ENCODE assay signal across 17 cellular contexts in the genomic region with DNA sequence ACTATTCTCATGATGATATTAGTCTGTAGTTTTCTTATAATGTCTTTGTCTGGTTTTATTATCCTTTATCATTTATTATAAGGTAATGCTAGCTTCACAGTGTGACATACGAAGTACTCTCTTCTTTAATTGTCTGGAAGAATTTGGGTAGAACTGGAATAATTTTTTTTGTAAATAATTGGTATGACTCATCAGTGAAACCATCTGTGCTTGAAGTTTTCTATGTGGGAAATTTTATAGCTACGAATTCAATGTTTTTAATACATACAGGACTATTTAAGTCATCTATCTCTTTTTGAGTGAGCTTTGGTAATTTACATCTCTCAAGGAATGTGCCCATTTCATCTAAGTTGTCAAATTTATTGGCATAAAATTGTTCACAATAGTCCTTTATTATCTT.
DNase-seq lines count a peak whose midpoint lies in the region; ATAC-seq and TF ChIP-seq lines count a peak whose summit lies in the region.
"Had no signal": no experiment of that assay in that cellular context is flagged by ENCODE, and none has a peak within 500 bp of the region (broad histone marks: within the 10 kb centered on the region; RNA-seq: fewer than 3 reads in every experiment).

No MANE protein-coding gene starts in this region.

- peaks cover 15% of the 10 kb centered on the region for H3K4me1 ChIP-seq in adipocyte (ENCODE audit: control insufficient read depth, insufficient read depth, low read length)
- H3K4me1 ChIP-seq: HAP-1, SJCRH30 had no signal

- no peak overlapping the region for H3K9ac ChIP-seq in adipocyte (ENCODE audit: low read length)

- H3K4me3 ChIP-seq in adipocyte (ENCODE audit: low read length), result no peak overlapping the region
- H3K4me3 ChIP-seq: HAP-1, SJCRH30 had no signal

- no peak overlapping the region for H3K4me3 Mint-ChIP-seq in mesothelial cell of epicardium
- H3K4me3 Mint-ChIP-seq: CD8-positive, alpha-beta T cell had no signal

- peaks cover 4% of the 10 kb centered on the region for H3K9me3 Mint-ChIP-seq in mesothelial cell of epicardium
- H3K9me3 Mint-ChIP-seq: CD8-positive, alpha-beta T cell had no signal

- H3K36me3 Mint-ChIP-seq in mesothelial cell of epicardium, result no peaks in the 10 kb centered on the region
- H3K36me3 Mint-ChIP-seq: CD8-positive, alpha-beta T cell had no signal

- H3K27me3 Mint-ChIP-seq in mesothelial cell of epicardium (ENCODE audit: low read depth), result peaks cover 2% of the 10 kb centered on the region

- no peaks in the 10 kb centered on the region for H3K9me3 ChIP-seq in adipocyte (ENCODE audit: control insufficient read depth, low read length)
- H3K9me3 ChIP-seq: HAP-1, SJCRH30 had no signal

- DNase-seq in DMS 273 (lab: John Stamatoyannopoulos, UW; ENCODE audit: unreplicated experiment) (peak; percentile 18), DMS 273 treated with DMSO at 0.1 percent for 48 hours (lab: John Stamatoyannopoulos, UW) (no peak), adipocyte (ENCODE audit: low read depth) (peak; percentile 33), fibroblast of peridontal ligament (ENCODE audit: extremely low read depth) (peak; percentile 50), mesothelial cell of epicardium (ENCODE audit: low spot score in 2 of 2, unreplicated experiment in 2 of 2) (no peak), HUDEP-2 (lab: John Stamatoyannopoulos, UW; ENCODE audit: unreplicated experiment in 76 of 76) (no peak), SW480 (ENCODE audit: low spot score) (no peak)
- DNase-seq: CD8-positive, alpha-beta T cell; DND-41; NCI-H1417 treated with DMSO at 0.1 percent for 48 hours; NCI-H2029; NCI-H510A treated with DMSO at 0.1 percent for 48 hours; NCI-H82; PC-3; SJCRH30 had no signal

- no peaks in the 10 kb centered on the region for H3K27me3 ChIP-seq in adipocyte (replicated peaks; ENCODE audit: control insufficient read depth, insufficient read depth, low read length)
- H3K27me3 ChIP-seq: SJCRH30 had no signal

- no peak for TF ChIP-seq CTCF in mesothelial cell of epicardium (IDR thresholded peaks at IDR 0.05; ENCODE audit: unreplicated experiment)

- no peak for ATAC-seq in GM18502 (IDR thresholded peaks at IDR 0.05; ENCODE audit: poor library complexity, unreplicated experiment)
- ATAC-seq: CD8-positive, alpha-beta T cell; PC-3 had no signal

- H3K27ac Mint-ChIP-seq in mesothelial cell of epicardium, result no peak overlapping the region
- H3K27ac Mint-ChIP-seq: CD8-positive, alpha-beta T cell had no signal

- no peaks in the 10 kb centered on the region for H3K4me1 Mint-ChIP-seq in mesothelial cell of epicardium

- no peaks in the 10 kb centered on the region for H3K36me3 ChIP-seq in adipocyte (ENCODE audit: control insufficient read depth, insufficient read depth, low read length, severe bottlenecking)
- H3K36me3 ChIP-seq: HAP-1, SJCRH30 had no signal

Comparison
In these comparisons a context has a peak if more than half of its experiments do, and no peak if none do; other contexts are left out.
1. DNase-seq: peak in DMS 273 (single experiment), adipocyte (single experiment) and fibroblast of peridontal ligament (single experiment); none in DMS 273 treated with DMSO at 0.1 percent for 48 hours (single experiment), mesothelial cell of epicardium (0 of 2), HUDEP-2 (0 of 76) and SW480 (single experiment).